Comparison of ENCODE assay signal across 21 cellular contexts in genomic region chr17:6437466-6437865, GRCh38. TPM values are rescaled to one million over a fixed set of nuclear protein-coding genes. Genes with fewer than 3 reads are reported as not detected.
"Had no signal": no experiment of that assay in that cellular context is flagged by ENCODE, and none has a peak within 500 bp of the region (broad histone marks: within the 10 kb centered on the region; RNA-seq: fewer than 3 reads in every experiment).

No MANE protein-coding gene starts in this region.

- H3K36me3 ChIP-seq: ascending aorta, colonic mucosa, tibial nerve had no signal

- H3K27me3 ChIP-seq: ascending aorta, colonic mucosa had no signal

- H3K4me1 ChIP-seq: ascending aorta, colonic mucosa, psoas muscle, tibial nerve had no signal

- DNase-seq: activated CD4-positive, alpha-beta T cell treated with anti-CD3 and anti-CD28 coated beads, Interleukin-2, amount 50 U/mL, for 1 hour; activated CD4-positive, CD25-positive, alpha-beta regulatory T cell treated with anti-CD3 and anti-CD28 coated beads, Interleukin-2, amount 50 U/mL, for 72 hours; activated CD8-positive, alpha-beta memory T cell treated with anti-CD3 and anti-CD28 coated beads, Interleukin-2, amount 50 U/mL, for 4 hours; activated effector memory CD4-positive, alpha-beta T cell treated with anti-CD3 and anti-CD28 coated beads, Interleukin-2, amount 50 U/mL, for 16 hours; activated T-cell treated with anti-CD3 and anti-CD28 coated beads, Interleukin-2, amount 50 U/mL, for 48 hours; colonic mucosa; endodermal cell; foreskin fibroblast; left cardiac atrium; mesenchymal stem cell; mucosa of descending colon; naive B cell; psoas muscle; right cardiac atrium had no signal

- H3K4me3 ChIP-seq: ascending aorta, colonic mucosa, mucosa of descending colon, psoas muscle, tibial nerve had no signal

- H3K9me3 ChIP-seq: ascending aorta, colonic mucosa, mucosa of descending colon, psoas muscle, tibial nerve had no signal

- ATAC-seq: left cardiac atrium, psoas muscle, right cardiac atrium had no signal

- H3K27ac ChIP-seq: ascending aorta, colonic mucosa, epithelial cell of prostate, psoas muscle, tibial nerve had no signal

RNA-seq across cellular contexts. Expression of gene AIPL1, which starts 2.5 kb away (rescaled TPM):
- total RNA-seq: ascending aorta, colonic mucosa, endodermal cell, glomerular endothelial cell, left cardiac atrium, lower leg skin, mucosa of descending colon, osteocyte, psoas muscle, right cardiac atrium, skeletal muscle tissue, tibial nerve had no signal

RNA-seq across cellular contexts. Expression of gene PIMREG, which starts 6.8 kb away (rescaled TPM):
- total RNA-seq: ascending aorta had no signal
